1 cellular context compared by ENCODE assay signal in the genomic region with DNA sequence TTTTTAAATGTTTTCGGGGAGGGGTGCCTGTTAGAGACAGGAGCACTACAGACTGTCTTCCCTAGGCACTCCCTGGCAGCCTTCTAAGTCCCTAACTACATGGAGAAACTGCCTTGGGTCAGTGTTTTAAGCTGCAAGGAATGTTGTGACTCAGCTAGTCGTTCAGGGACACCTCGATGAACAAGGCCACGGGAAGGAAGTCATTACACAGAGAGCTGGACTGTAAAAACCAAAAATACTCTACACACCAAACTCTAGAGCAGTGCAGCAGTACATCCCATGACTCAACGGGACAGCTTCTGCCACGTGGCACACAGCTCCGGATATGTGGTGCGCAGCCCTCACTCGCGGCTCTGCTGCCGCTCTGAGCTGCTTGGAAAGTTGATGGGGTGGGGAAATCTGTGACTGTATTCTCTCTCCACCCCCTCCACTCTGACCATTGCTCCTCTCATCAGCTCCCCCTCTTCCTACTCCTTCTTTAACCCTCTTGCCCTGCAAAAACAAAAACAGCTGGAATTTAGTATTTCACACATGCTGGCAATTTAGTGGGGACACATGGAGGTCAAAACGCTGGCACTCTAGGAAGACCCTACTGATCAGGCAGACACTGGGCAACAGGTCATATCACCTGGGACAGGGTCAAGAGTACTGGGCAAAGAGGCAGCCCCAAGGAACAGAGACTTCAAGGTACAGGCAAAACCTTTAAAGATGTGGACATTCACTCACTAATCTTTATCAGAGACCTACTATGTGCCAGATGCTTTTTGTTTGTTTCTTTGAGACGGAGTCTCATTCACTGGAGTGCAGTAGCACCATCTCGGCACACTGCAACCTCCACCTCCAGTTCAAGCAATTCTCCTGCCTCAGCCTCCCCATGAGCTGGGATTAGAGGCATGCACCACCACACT.
TF ChIP-seq lines count a peak whose summit lies in the region.

No MANE protein-coding gene starts in this region.

TF ChIP-seq in HepG2, 621 proteins besides CTCF, POLR2A, EP300 and RAD21 (continued from another document and continues in another):
- TF ChIP-seq, protein P1, sequence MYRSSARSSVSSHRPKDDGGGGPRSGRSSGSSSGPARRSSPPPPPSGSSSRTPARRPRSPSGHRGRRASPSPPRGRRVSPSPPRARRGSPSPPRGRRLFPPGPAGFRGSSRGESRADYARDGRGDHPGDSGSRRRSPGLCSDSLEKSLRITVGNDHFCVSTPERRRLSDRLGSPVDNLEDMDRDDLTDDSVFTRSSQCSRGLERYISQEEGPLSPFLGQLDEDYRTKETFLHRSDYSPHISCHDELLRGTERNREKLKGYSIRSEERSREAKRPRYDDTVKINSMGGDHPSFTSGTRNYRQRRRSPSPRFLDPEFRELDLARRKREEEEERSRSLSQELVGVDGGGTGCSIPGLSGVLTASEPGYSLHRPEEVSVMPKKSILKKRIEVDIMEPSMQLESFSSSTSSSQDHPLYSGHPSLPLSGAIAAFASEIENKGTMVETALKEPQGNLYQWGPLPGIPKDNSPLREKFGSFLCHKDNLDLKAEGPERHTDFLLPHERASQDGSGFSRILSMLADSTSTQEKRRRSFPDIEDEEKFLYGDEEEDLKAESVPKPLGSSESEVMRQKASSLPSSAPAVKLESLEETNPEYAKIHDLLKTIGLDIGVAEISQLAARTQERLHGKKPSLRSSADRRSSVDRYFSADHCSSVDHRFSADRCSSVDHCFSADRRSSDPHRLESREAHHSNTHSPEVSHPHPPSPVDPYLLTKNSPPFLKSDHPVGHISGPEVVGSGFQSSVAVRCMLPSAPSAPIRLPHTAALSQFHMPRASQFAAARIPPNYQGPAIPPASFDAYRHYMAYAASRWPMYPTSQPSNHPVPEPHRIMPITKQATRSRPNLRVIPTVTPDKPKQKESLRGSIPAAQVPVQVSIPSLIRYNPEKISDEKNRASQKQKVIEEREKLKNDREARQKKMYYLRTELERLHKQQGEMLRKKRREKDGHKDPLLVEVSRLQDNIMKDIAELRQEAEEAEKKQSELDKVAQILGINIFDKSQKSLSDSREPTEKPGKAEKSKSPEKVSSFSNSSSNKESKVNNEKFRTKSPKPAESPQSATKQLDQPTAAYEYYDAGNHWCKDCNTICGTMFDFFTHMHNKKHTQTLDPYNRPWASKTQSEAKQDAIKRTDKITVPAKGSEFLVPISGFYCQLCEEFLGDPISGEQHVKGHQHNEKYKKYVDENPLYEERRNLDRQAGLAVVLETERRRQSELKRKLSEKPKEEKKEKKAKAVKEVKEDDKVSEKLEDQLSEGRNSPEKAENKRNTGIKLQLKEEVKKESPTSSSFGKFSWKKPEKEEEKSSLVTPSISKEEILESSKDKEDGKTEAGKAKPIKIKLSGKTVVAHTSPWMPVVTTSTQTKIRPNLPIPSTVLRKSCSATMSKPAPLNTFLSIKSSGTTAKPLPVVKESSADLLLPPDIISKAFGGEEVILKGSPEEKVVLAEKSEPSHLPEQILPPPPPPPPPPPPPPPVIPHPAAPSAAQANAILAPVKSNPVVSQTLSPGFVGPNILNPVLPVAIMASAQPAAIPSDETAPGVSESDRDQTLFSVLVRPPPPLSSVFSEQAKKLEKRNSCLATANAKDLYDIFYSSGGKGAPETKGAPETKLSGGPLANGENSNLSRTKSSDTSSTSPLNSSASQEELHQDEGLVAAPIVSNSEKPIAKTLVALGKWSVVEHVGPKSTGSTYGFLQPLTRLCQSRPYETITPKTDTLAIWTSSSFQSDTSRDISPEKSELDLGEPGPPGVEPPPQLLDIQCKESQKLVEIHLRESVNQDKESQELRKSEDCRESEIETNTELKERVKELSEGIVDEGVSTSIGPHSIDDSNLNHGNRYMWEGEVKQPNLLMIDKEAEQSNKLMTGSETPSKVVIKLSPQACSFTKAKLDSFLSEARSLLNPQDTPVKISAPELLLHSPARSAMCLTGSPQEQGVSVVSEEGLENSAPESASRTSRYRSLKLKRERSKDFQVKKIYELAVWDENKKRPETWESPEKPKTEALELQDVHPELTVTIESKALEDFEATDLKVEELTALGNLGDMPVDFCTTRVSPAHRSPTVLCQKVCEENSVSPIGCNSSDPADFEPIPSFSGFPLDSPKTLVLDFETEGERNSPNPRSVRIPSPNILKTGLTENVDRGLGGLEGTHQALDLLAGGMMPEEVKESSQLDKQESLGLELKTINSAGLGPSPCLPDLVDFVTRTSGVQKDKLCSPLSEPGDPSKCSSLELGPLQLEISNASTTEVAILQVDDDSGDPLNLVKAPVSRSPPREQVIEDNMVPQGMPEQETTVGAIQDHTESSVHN (CRISPR knock-in tag; IDR thresholded peaks at IDR 0.05), result no peak
- TF ChIP-seq ZNF281 (CRISPR knock-in tag; IDR thresholded peaks at IDR 0.05; ENCODE audit: borderline replicate concordance) (peak; percentile 4; the same call in 1 of the 2 replicates), IKZF1 (IDR thresholded peaks at IDR 0.05) (no peak), ARNTL (CRISPR knock-in tag; IDR thresholded peaks at IDR 0.05) (0 out of 2 replicates have a peak, but pooled peaks have one; percentile 64), AHR (CRISPR knock-in tag; IDR thresholded peaks at IDR 0.05) (no peak; the same call in 1 of the 2 replicates), SAFB2 (CRISPR knock-in tag; IDR thresholded peaks at IDR 0.05; ENCODE audit: borderline replicate concordance, low read depth) (0 out of 2 replicates have a peak, but pooled peaks have one; percentile 29), ZNF207 (IDR thresholded peaks at IDR 0.05; ENCODE audit: borderline replicate concordance) (no peak), ZBTB25 (CRISPR knock-in tag; IDR thresholded peaks at IDR 0.05) (no peak), TCF12 (IDR thresholded peaks at IDR 0.05) (no peak), TCF12 (CRISPR knock-in tag; IDR thresholded peaks at IDR 0.05) (no peak), MIER2 (CRISPR knock-in tag; IDR thresholded peaks at IDR 0.05) (no peak), SNAPC2 (CRISPR knock-in tag; IDR thresholded peaks at IDR 0.05) (no peak), HOXA3 (CRISPR knock-in tag; IDR thresholded peaks at IDR 0.05) (peak; percentile 39; the same call in 1 of the 2 replicates), POLR2G (IDR thresholded peaks at IDR 0.05; ENCODE audit: low read depth, low read length) (peak; percentile 74), NR3C1 (CRISPR knock-in tag; IDR thresholded peaks at IDR 0.05) (no peak), PREB (CRISPR knock-in tag; IDR thresholded peaks at IDR 0.05) (no peak), NR2C2 (CRISPR knock-in tag; IDR thresholded peaks at IDR 0.05; ENCODE audit: borderline replicate concordance) (no peak), MED1 (CRISPR knock-in tag; IDR thresholded peaks at IDR 0.05) (peak; percentile 69), CREB3 (CRISPR knock-in tag; IDR thresholded peaks at IDR 0.05) (no peak), ZNF740 (CRISPR knock-in tag; IDR thresholded peaks at IDR 0.05) (no peak), ZNF83 (CRISPR knock-in tag; IDR thresholded peaks at IDR 0.05; ENCODE audit: borderline replicate concordance) (peak; percentile 32; the same call in 1 of the 2 replicates), ZNF709 (CRISPR knock-in tag; IDR thresholded peaks at IDR 0.05) (0 out of 2 replicates have a peak, but pooled peaks have one; percentile 30), ZNF101 (CRISPR knock-in tag; IDR thresholded peaks at IDR 0.05; ENCODE audit: borderline replicate concordance, low read depth) (no peak), ZXDC (CRISPR knock-in tag; IDR thresholded peaks at IDR 0.05) (no peak), RELA (CRISPR knock-in tag; IDR thresholded peaks at IDR 0.05) (0 out of 2 replicates have a peak, but pooled peaks have one; percentile 11), EED (CRISPR knock-in tag; IDR thresholded peaks at IDR 0.05) (no peak), ZNF615 (CRISPR knock-in tag; IDR thresholded peaks at IDR 0.05; ENCODE audit: borderline replicate concordance) (no peak), BRCA1 (CRISPR knock-in tag; IDR thresholded peaks at IDR 0.05) (no peak; the same call in 1 of the 2 replicates)
- TF ChIP-seq, protein P2, sequence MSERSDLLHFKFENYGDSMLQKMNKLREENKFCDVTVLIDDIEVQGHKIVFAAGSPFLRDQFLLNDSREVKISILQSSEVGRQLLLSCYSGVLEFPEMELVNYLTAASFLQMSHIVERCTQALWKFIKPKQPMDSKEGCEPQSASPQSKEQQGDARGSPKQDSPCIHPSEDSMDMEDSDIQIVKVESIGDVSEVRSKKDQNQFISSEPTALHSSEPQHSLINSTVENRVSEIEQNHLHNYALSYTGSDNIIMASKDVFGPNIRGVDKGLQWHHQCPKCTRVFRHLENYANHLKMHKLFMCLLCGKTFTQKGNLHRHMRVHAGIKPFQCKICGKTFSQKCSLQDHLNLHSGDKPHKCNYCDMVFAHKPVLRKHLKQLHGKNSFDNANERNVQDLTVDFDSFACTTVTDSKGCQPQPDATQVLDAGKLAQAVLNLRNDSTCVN (CRISPR knock-in tag; IDR thresholded peaks at IDR 0.05; ENCODE audit: borderline replicate concordance), result peak; percentile 85
